Comparison of ENCODE assay signal across 24 cellular contexts in genomic region chr1:7561936-7562728, GRCh38.
"Had no signal": no experiment of that assay in that cellular context is flagged by ENCODE, and none has a peak within 500 bp of the region (broad histone marks: within the 10 kb centered on the region; RNA-seq: fewer than 3 reads in every experiment).

No MANE protein-coding gene starts in this region.

- H3K27me3 Mint-ChIP-seq: activated CD4-positive, alpha-beta memory T cell treated with anti-CD3 and anti-CD28 coated beads, Interleukin-2, amount 10 ng/mL, durations not matched to agents 7 days and 5 days; activated CD4-positive, alpha-beta T cell treated with anti-CD3 and anti-CD28 coated beads, Interleukin-2, amount 10 ng/mL, durations not matched to agents 24 days and 14 days; activated naive CD4-positive, alpha-beta T cell treated with anti-CD3 and anti-CD28 coated beads, Interleukin-2, amount 50 U/mL, for 24 hours; activated naive CD8-positive, alpha-beta T cell treated with anti-CD3 and anti-CD28 coated beads, Interleukin-2, amount 50 U/mL, for 24 hours; stimulated activated naive CD8-positive, alpha-beta T cell treated with anti-CD3 and anti-CD28 coated beads, Interleukin-15, Interleukin-2, amounts not matched to agents 100 ng/mL and 50 ng/mL, for 24 hours had no signal

- H3K36me3 Mint-ChIP-seq: activated naive CD4-positive, alpha-beta T cell treated with anti-CD3 and anti-CD28 coated beads, Interleukin-2, amount 50 U/mL, for 24 hours; natural killer cell; stimulated activated effector memory CD8-positive, alpha-beta T cell treated with anti-CD3 and anti-CD28 coated beads, Interleukin-12 subunit alpha, Interleukin-12 subunit beta, amount 100 ng/mL, for 72 hours had no signal

- H3K4me1 ChIP-seq: foreskin keratinocyte, psoas muscle, uterus had no signal

- H3K36me3 ChIP-seq: thoracic aorta, uterus had no signal

- H3K27me3 ChIP-seq: uterus had no signal

- H3K4me3 ChIP-seq: psoas muscle, thoracic aorta, uterus had no signal

- H3K9me3 Mint-ChIP-seq: activated CD4-positive, alpha-beta memory T cell treated with anti-CD3 and anti-CD28 coated beads, Interleukin-2, amount 10 ng/mL, durations not matched to agents 7 days and 5 days; activated CD4-positive, alpha-beta T cell treated with anti-CD3 and anti-CD28 coated beads, Interleukin-2, amount 10 ng/mL, durations not matched to agents 24 days and 14 days; activated naive CD4-positive, alpha-beta T cell treated with anti-CD3 and anti-CD28 coated beads, Interleukin-2, amount 50 U/mL, for 24 hours; activated naive CD8-positive, alpha-beta T cell treated with anti-CD3 and anti-CD28 coated beads, Interleukin-2, amount 50 U/mL, for 24 hours; activated T-cell treated with anti-CD3 and anti-CD28 coated beads, Interleukin-2, amount 50 U/mL, for 24 hours; endodermal cell; natural killer cell; stimulated activated effector memory CD8-positive, alpha-beta T cell treated with anti-CD3 and anti-CD28 coated beads, Interleukin-12 subunit alpha, Interleukin-12 subunit beta, amount 100 ng/mL, for 72 hours; stimulated activated naive CD8-positive, alpha-beta T cell treated with anti-CD3 and anti-CD28 coated beads, Interleukin-15, Interleukin-2, amounts not matched to agents 100 ng/mL and 50 ng/mL, for 24 hours; T-helper 1 cell treated with Interleukin-12 subunit alpha and Interleukin-12 subunit beta and Interleukin-4 antibody, amounts not matched to agents 30 μg/mL and 1 μg/mL, for 36 hours had no signal

- H3K27ac Mint-ChIP-seq: activated CD4-positive, alpha-beta memory T cell treated with anti-CD3 and anti-CD28 coated beads, Interleukin-2, amount 10 ng/mL, durations not matched to agents 7 days and 5 days; activated CD4-positive, alpha-beta T cell treated with anti-CD3 and anti-CD28 coated beads, Interleukin-2, amount 10 ng/mL, durations not matched to agents 24 days and 14 days; activated naive CD4-positive, alpha-beta T cell treated with anti-CD3 and anti-CD28 coated beads, Interleukin-2, amount 50 U/mL, for 24 hours; activated naive CD8-positive, alpha-beta T cell treated with anti-CD3 and anti-CD28 coated beads, Interleukin-2, amount 50 U/mL, for 24 hours; activated T-cell treated with anti-CD3 and anti-CD28 coated beads, Interleukin-2, amount 50 U/mL, for 24 hours; endodermal cell; natural killer cell; stimulated activated effector memory CD8-positive, alpha-beta T cell treated with anti-CD3 and anti-CD28 coated beads, Interleukin-12 subunit alpha, Interleukin-12 subunit beta, amount 100 ng/mL, for 72 hours; stimulated activated naive CD8-positive, alpha-beta T cell treated with anti-CD3 and anti-CD28 coated beads, Interleukin-15, Interleukin-2, amounts not matched to agents 100 ng/mL and 50 ng/mL, for 24 hours; T-helper 1 cell treated with Interleukin-12 subunit alpha and Interleukin-12 subunit beta and Interleukin-4 antibody, amounts not matched to agents 30 μg/mL and 1 μg/mL, for 36 hours had no signal

- DNase-seq: activated CD4-positive, alpha-beta memory T cell treated with anti-CD3 and anti-CD28 coated beads, Interleukin-2, amount 10 ng/mL, durations not matched to agents 7 days and 5 days; activated CD4-positive, alpha-beta T cell treated with anti-CD3 and anti-CD28 coated beads, Interleukin-2, amount 10 ng/mL, durations not matched to agents 24 days and 14 days; activated CD8-positive, alpha-beta memory T cell treated with anti-CD3 and anti-CD28 coated beads, Interleukin-2, amount 50 U/mL, for 48 hours; activated T-cell treated with anti-CD3 and anti-CD28 coated beads, Interleukin-2, amount 50 U/mL, for 24 hours; amygdala; caudate nucleus; foreskin keratinocyte; natural killer cell; stimulated activated CD4-positive, alpha-beta T cell treated with anti-CD3 and anti-CD28 coated beads, Interleukin-4, amount 100 ng/mL, for 24 hours; T-helper 9 cell; trophoblast cell; uterus had no signal

- ATAC-seq: activated CD4-positive, CD25-positive, alpha-beta regulatory T cell treated with anti-CD3 and anti-CD28 coated beads, Interleukin-2, amount 50 U/mL, for 24 hours; esophagus mucosa; natural killer cell; psoas muscle had no signal

- H3K27ac ChIP-seq: foreskin keratinocyte, psoas muscle, thoracic aorta, uterus, VCaP had no signal

- H3K9me3 ChIP-seq: psoas muscle, thoracic aorta, uterus had no signal

- H3K4me1 Mint-ChIP-seq: activated CD4-positive, alpha-beta memory T cell treated with anti-CD3 and anti-CD28 coated beads, Interleukin-2, amount 10 ng/mL, durations not matched to agents 7 days and 5 days; activated CD4-positive, alpha-beta T cell treated with anti-CD3 and anti-CD28 coated beads, Interleukin-2, amount 10 ng/mL, durations not matched to agents 24 days and 14 days; activated naive CD4-positive, alpha-beta T cell treated with anti-CD3 and anti-CD28 coated beads, Interleukin-2, amount 50 U/mL, for 24 hours; activated naive CD8-positive, alpha-beta T cell treated with anti-CD3 and anti-CD28 coated beads, Interleukin-2, amount 50 U/mL, for 24 hours; natural killer cell; stimulated activated effector memory CD8-positive, alpha-beta T cell treated with anti-CD3 and anti-CD28 coated beads, Interleukin-12 subunit alpha, Interleukin-12 subunit beta, amount 100 ng/mL, for 72 hours had no signal

- FAIRE-seq: TTC549 had no signal

- H3K4me3 Mint-ChIP-seq: activated CD4-positive, alpha-beta memory T cell treated with anti-CD3 and anti-CD28 coated beads, Interleukin-2, amount 10 ng/mL, durations not matched to agents 7 days and 5 days; activated CD4-positive, alpha-beta T cell treated with anti-CD3 and anti-CD28 coated beads, Interleukin-2, amount 10 ng/mL, durations not matched to agents 24 days and 14 days; activated naive CD4-positive, alpha-beta T cell treated with anti-CD3 and anti-CD28 coated beads, Interleukin-2, amount 50 U/mL, for 24 hours; activated naive CD8-positive, alpha-beta T cell treated with anti-CD3 and anti-CD28 coated beads, Interleukin-2, amount 50 U/mL, for 24 hours; activated T-cell treated with anti-CD3 and anti-CD28 coated beads, Interleukin-2, amount 50 U/mL, for 24 hours; endodermal cell; natural killer cell; stimulated activated effector memory CD8-positive, alpha-beta T cell treated with anti-CD3 and anti-CD28 coated beads, Interleukin-12 subunit alpha, Interleukin-12 subunit beta, amount 100 ng/mL, for 72 hours; stimulated activated naive CD8-positive, alpha-beta T cell treated with anti-CD3 and anti-CD28 coated beads, Interleukin-15, Interleukin-2, amounts not matched to agents 100 ng/mL and 50 ng/mL, for 24 hours; T-helper 1 cell treated with Interleukin-12 subunit alpha and Interleukin-12 subunit beta and Interleukin-4 antibody, amounts not matched to agents 30 μg/mL and 1 μg/mL, for 36 hours had no signal
